Comparison of ENCODE assay signal across 20 cellular contexts in genomic region chr20:37506166-37506725, GRCh38. TPM values are rescaled to one million over a fixed set of nuclear protein-coding genes. Genes with fewer than 3 reads are reported as not detected.
DNase-seq lines count a peak whose midpoint lies in the region; ATAC-seq and TF ChIP-seq lines count a peak whose summit lies in the region.
"Had no signal": no experiment of that assay in that cellular context is flagged by ENCODE, and none has a peak within 500 bp of the region (broad histone marks: within the 10 kb centered on the region; RNA-seq: fewer than 3 reads in every experiment).

No MANE protein-coding gene starts in this region.

- H2BK5ac ChIP-seq in H9 (ENCODE audit: insufficient read length, low read length), result no peak overlapping the region

- H3K36me3 Mint-ChIP-seq in H9 (ENCODE audit: insufficient read depth in 1 of 3, low read depth in 3 of 3), result peaks cover 4 to 10% (median 4%) of the 10 kb centered on the region in 3 experiments; a peak in 5 of 7 replicates
- H3K36me3 Mint-ChIP-seq in naive thymus-derived CD4-positive, alpha-beta T cell, result peaks cover 5 to 12% (median 7%) of the 10 kb centered on the region in 5 donors

- no peaks in the 10 kb centered on the region for H3K79me1 ChIP-seq in H9 (ENCODE audit: insufficient read depth, low read depth, low read length, poor library complexity, severe bottlenecking)

- TF ChIP-seq CTCF in H9 (conservative IDR thresholded peaks at IDR 0.05) (no peak), RWPE1 (conservative IDR thresholded peaks at IDR 0.05; ENCODE audit: low read depth) (no peak), spleen (IDR thresholded peaks at IDR 0.05 in 8 of 11, conservative IDR thresholded peaks at IDR 0.05 in 3 of 11) (no peak)

- H3K4me1 ChIP-seq in H9 (ENCODE audit: insufficient read depth, low read length) (peaks cover 10% of the 10 kb centered on the region; the same call in 1 of the 2 replicates), spleen (peaks cover 0 to 7% (median 0%) of the 10 kb centered on the region in 6 donors)
- no peaks in the 10 kb centered on the region for H3K4me1 ChIP-seq in naive thymus-derived CD4-positive, alpha-beta T cell (ENCODE audit: control insufficient read depth in 2 of 2, insufficient read depth in 2 of 2, low read length in 2 of 2)
- H3K4me1 ChIP-seq: Peyer's patch had no signal

- H3K56ac ChIP-seq in H9 (ENCODE audit: insufficient read length, low read depth, low read length), result no peak overlapping the region

- H4K20me1 ChIP-seq in H9 (ENCODE audit: control insufficient read depth, insufficient read depth, insufficient read length), result no peaks in the 10 kb centered on the region
- H4K20me1 ChIP-seq: BLaER1 had no signal

- no peaks in the 10 kb centered on the region for H3K79me2 ChIP-seq in H9 (ENCODE audit: insufficient read depth, low read length)

- no peak overlapping the region for H4K5ac ChIP-seq in H9 (ENCODE audit: insufficient read length, low read depth, low read length)

- H3K4me3 ChIP-seq in naive thymus-derived CD4-positive, alpha-beta T cell (ENCODE audit: low read length), result no peak overlapping the region
- no peak overlapping the region for H3K4me3 ChIP-seq in spleen
- H3K4me3 ChIP-seq: BLaER1, K562, Peyer's patch, SK-N-MC had no signal

- no peak overlapping the region for H3K9ac ChIP-seq in H9 (ENCODE audit: extremely low read depth, insufficient read length, low read length)
- H3K9ac ChIP-seq: BLaER1 had no signal

- no peak overlapping the region for H2BK20ac ChIP-seq in H9 (ENCODE audit: low read depth, low read length, poor library complexity, severe bottlenecking)

- TF ChIP-seq POLR2A in spleen (IDR thresholded peaks at IDR 0.05), result no peak

- intact Hi-C loops in left colon (cut with DNase I, micrococcal nuclease), result no loop called here
- intact Hi-C loops in posterior vena cava (cut with DNase I), result no loop called here
- intact Hi-C loops in naive thymus-derived CD4-positive, alpha-beta T cell (cut with micrococcal nuclease), result no loop called here
- intact Hi-C loops in spleen (cut with DNase I; ENCODE audit: low total_unique reads), result no loop called here

- POLR2A ChIA-PET in RWPE1 (lab: Yijun Ruan, JAX; ENCODE audit: low non-redundant PET), result no interaction called here
- POLR2A ChIA-PET in naive thymus-derived CD4-positive, alpha-beta T cell (lab: Charles Lee), result no interaction called here

- no peaks in the 10 kb centered on the region for H3K9me3 Mint-ChIP-seq in H9
- H3K9me3 Mint-ChIP-seq in naive thymus-derived CD4-positive, alpha-beta T cell, result no peaks in the 10 kb centered on the region
- H3K9me3 Mint-ChIP-seq: CD8-positive, alpha-beta T cell had no signal

- H3K23me2 ChIP-seq in H9 (ENCODE audit: insufficient read length, low read depth, low read length, poor library complexity, severe bottlenecking), result no peaks in the 10 kb centered on the region

- H3K4me1 Mint-ChIP-seq in H9, result no peaks in the 10 kb centered on the region
- H3K4me1 Mint-ChIP-seq in naive thymus-derived CD4-positive, alpha-beta T cell, result peaks cover 0 to 11% (median 3%) of the 10 kb centered on the region in 7 donors

- H2BK120ac ChIP-seq in H9 (ENCODE audit: low read depth, low read length, poor library complexity, severe bottlenecking), result no peak overlapping the region

- no peak overlapping the region for H2BK12ac ChIP-seq in H9 (ENCODE audit: insufficient read length, low read depth, low read length)

- H3K18ac ChIP-seq in H9 (ENCODE audit: insufficient read length, low read depth, low read length), result peak overlapping the region; percentile 58

- H2BK15ac ChIP-seq in H9 (ENCODE audit: low read depth, low read length), result no peak overlapping the region

- no peaks in the 10 kb centered on the region for H3K27me3 Mint-ChIP-seq in H9 (ENCODE audit: low read depth)
- no peaks in the 10 kb centered on the region for H3K27me3 Mint-ChIP-seq in naive thymus-derived CD4-positive, alpha-beta T cell

- H3K9me3 ChIP-seq in H9 (ENCODE audit: control insufficient read depth, low read depth, low read length) (no peaks in the 10 kb centered on the region), spleen (no peaks in the 10 kb centered on the region)
- H3K9me3 ChIP-seq in naive thymus-derived CD4-positive, alpha-beta T cell (ENCODE audit: control insufficient read depth in 2 of 3, low read length in 3 of 3), result no peaks in the 10 kb centered on the region
- H3K9me3 ChIP-seq: BLaER1, Peyer's patch had no signal

- ATAC-seq in left colon, result peak; percentile 10
- no peak for ATAC-seq in naive thymus-derived CD4-positive, alpha-beta T cell
- ATAC-seq: CD8-positive, alpha-beta T cell; K562 had no signal

- no peak overlapping the region for H4K91ac ChIP-seq in H9 (ENCODE audit: insufficient read length, low read depth, low read length)

- CTCF ChIA-PET in RWPE1 (lab: Yijun Ruan, JAX), result interaction anchor here (0.5 to 0.7 kb wide), 4 partner anchors 13 to 1379 kb away, joined by 3 to 6 read pairs (median 3); no protein-coding TSS in a partner anchor
- CTCF ChIA-PET in naive thymus-derived CD4-positive, alpha-beta T cell (lab: Charles Lee), result no interaction called here

- H3K27ac Mint-ChIP-seq in H9, result no peak overlapping the region
- no peak overlapping the region for H3K27ac Mint-ChIP-seq in naive thymus-derived CD4-positive, alpha-beta T cell
- H3K27ac Mint-ChIP-seq: CD8-positive, alpha-beta T cell had no signal

- H2AK5ac ChIP-seq in H9 (ENCODE audit: insufficient read length, low read length), result no peak overlapping the region

- peaks cover 0 to 17% (median 0%) of the 10 kb centered on the region in 3 experiments for H3K36me3 ChIP-seq in naive thymus-derived CD4-positive, alpha-beta T cell (ENCODE audit: control insufficient read depth in 2 of 3, insufficient read depth in 3 of 3, low read length in 3 of 3)
- peaks cover 0 to 39% (median 5%) of the 10 kb centered on the region in 6 donors for H3K36me3 ChIP-seq in spleen

- DNase-seq in H9 (no peak), RWPE1 (ENCODE audit: low spot score) (no peak), left colon (no peak), posterior vena cava (ENCODE audit: low spot score) (peak; percentile 26), dermis blood vessel endothelial cell (no peak), spleen (no peak)
- DNase-seq in naive thymus-derived CD4-positive, alpha-beta T cell, result no peak
- DNase-seq: Calu3; CD8-positive, alpha-beta T cell; GOT3; NCI-H1105; NCI-H2081; NCI-H446 treated with DMSO at 0.1 percent for 48 hours; NK-92 treated with Interleukin-12 subunit alpha and Interleukin-12 subunit beta, amount 100 ng/mL, for 24 hours; Peyer's patch; Right ventricle myocardium superior had no signal

- H3K14ac ChIP-seq in H9 (ENCODE audit: insufficient read depth, low read length), result no peak overlapping the region

- H3K27me3 ChIP-seq in H9 (ENCODE audit: insufficient read depth, low read length), result 0 out of 2 replicates have a peak, but pooled peaks cover 2% of the 10 kb centered on the region
- H3K27me3 ChIP-seq in naive thymus-derived CD4-positive, alpha-beta T cell (ENCODE audit: control insufficient read depth in 2 of 2, insufficient read depth in 2 of 2, low read length in 2 of 2), result no peaks in the 10 kb centered on the region
- no peaks in the 10 kb centered on the region for H3K27me3 ChIP-seq in spleen (replicated peaks in 1 of 7)
- H3K27me3 ChIP-seq: BLaER1, Peyer's patch had no signal

- H3K4me3 Mint-ChIP-seq in H9, result no peak overlapping the region
- H3K4me3 Mint-ChIP-seq in naive thymus-derived CD4-positive, alpha-beta T cell, result no peak overlapping the region
- H3K4me3 Mint-ChIP-seq: CD8-positive, alpha-beta T cell had no signal

- H3T11ph ChIP-seq in H9 (ENCODE audit: low read length), result no peak overlapping the region

- H3K4ac ChIP-seq in H9 (ENCODE audit: low read depth, low read length), result no peak overlapping the region

- no CpG with 5 or more reads among the region's 4 CpGs for WGBS in H9 (ENCODE audit: extremely low coverage, insufficient read length, low lambda C conversion rate)
- 77 to 88% (median 83%) methylated on average over 4 of the region's 4 CpGs for WGBS in spleen, 5 donors

- no peak overlapping the region for H3K23ac ChIP-seq in H9 (ENCODE audit: insufficient read length, low read depth, low read length)

- no peak overlapping the region for H3K27ac ChIP-seq in H9 (ENCODE audit: insufficient read length, low read depth, low read length)
- peak overlapping the region; percentile 64 for H3K27ac ChIP-seq in RWPE1
- no peak overlapping the region for H3K27ac ChIP-seq in naive thymus-derived CD4-positive, alpha-beta T cell (ENCODE audit: low read depth, low read length)
- no peak overlapping the region for H3K27ac ChIP-seq in spleen
- H3K27ac ChIP-seq: BLaER1, Peyer's patch, SK-N-MC had no signal

- H4K8ac ChIP-seq in H9 (replicated peaks; ENCODE audit: insufficient read length, low read depth, low read length), result no peak overlapping the region

- H3K4me2 ChIP-seq in H9 (ENCODE audit: insufficient read depth, insufficient read length, low read length), result no peak overlapping the region

- H2AFZ ChIP-seq in H9 (ENCODE audit: low read length), result no peak overlapping the region

RNA-seq across cellular contexts. Expression of gene NNAT, which starts 14.8 kb away (rescaled TPM):
- total RNA-seq in H9 (2021) (42.5 and 43.1 TPM in 2 replicates), left colon (1 to 10 TPM in 1 of 2 donors, not detected in 1; 3.4 TPM), posterior vena cava (under 1 TPM; 0.52 to 0.65 TPM), dermis blood vessel endothelial cell (0.23 and 0.34 TPM in 2 replicates), spleen (under 1 TPM in 2 of 7 donors, not detected in 5; 0.20 to 0.29 TPM)
- total RNA-seq in naive thymus-derived CD4-positive, alpha-beta T cell, result not detected
- polyA plus RNA-seq in naive thymus-derived CD4-positive, alpha-beta T cell, result not detected
- polyA plus RNA-seq in spleen, result under 1 TPM; 0.24 to 0.35 (median 0.29) TPM
- total RNA-seq: A673; Calu3; CD8-positive, alpha-beta T cell; Peyer's patch; Right ventricle myocardium superior had no signal
- polyA plus RNA-seq: K562 had no signal

RNA-seq across cellular contexts. Expression of gene BLCAP, which starts 21.4 kb away (rescaled TPM):
- 47.7 and 54.3 TPM in 2 replicates for total RNA-seq in H9 (2021)
- 100 to 1,000 TPM in 1 of 2 donors, 10 to 100 TPM in 1; 98.9 to 104 TPM for total RNA-seq in left colon
- total RNA-seq in posterior vena cava, result 10 to 100 TPM; 48.1 to 55.4 TPM
- 53.9 and 64.8 TPM in 2 replicates for total RNA-seq in dermis blood vessel endothelial cell
- 10 to 100 TPM; 42.1 to 94.7 (median 73.4) TPM for total RNA-seq in naive thymus-derived CD4-positive, alpha-beta T cell
- 10 to 100 TPM; 88.0 to 93.4 TPM for polyA plus RNA-seq in naive thymus-derived CD4-positive, alpha-beta T cell
- total RNA-seq in spleen, result 10 to 100 TPM; 62.5 to 94.7 (median 69.5) TPM
- 10 to 100 TPM; 56.8 to 70.9 (median 59.0) TPM for polyA plus RNA-seq in spleen
